Comparison of ENCODE assay signal across 8 cellular contexts in the genomic region with DNA sequence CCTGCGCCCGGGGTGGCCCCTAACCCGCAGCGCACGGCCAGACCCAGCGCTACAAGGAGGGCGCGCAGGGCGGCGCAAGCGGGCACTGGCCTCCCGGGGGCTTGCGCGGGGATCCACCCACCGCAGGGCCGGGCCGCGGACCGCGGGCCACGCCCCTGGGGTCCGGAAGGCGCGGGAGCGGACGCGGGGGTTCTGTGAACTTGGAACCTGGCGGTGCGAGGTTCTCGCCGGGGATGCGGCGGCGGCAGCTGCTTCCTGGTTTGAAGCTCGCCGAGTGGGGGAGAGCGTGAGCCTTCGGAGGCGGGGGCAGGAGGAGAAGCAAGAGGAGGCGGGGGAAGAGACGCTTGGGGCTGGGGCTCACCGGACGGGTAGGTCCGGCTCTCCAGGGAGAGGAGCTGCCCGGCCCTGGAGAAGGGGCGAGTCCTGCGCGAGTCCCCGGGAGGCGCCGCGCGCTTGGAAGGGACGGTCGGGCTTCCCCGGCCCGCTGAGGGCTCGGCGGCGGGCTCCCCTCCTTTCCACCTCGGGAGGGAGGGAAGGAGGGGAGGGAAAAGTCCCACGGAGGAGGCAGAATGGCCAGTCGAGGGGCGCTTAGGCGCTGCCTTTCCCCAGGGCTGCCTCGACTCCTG. TPM values are rescaled to one million over a fixed set of nuclear protein-coding genes. Genes with fewer than 3 reads are reported as not detected.
DNase-seq lines count a peak whose midpoint lies in the region; ATAC-seq, FAIRE-seq and TF ChIP-seq lines count a peak whose summit lies in the region.

PRKCH (plus strand) TSS at position 195 of the 626 bp plus-strand sequence. CDS start 523 bp downstream, outside the sequence.

- FAIRE-seq in bronchial epithelial cell (lab: Jason Lieb, UNC) = no peak

- peak; percentile 33 for DNase-seq in COLO829 (ENCODE audit: low spot score)
- DNase-seq in NCI-H1092 (lab: John Stamatoyannopoulos, UW) = peak; percentile 33
- DNase-seq in WERI-Rb-1 = peak; percentile 65
- DNase-seq in bronchial epithelial cell (ENCODE audit: low read depth) = peak; percentile 75
- peak; percentile 94 for DNase-seq in islet precursor cell
- peak; percentile 90 for DNase-seq in stimulated activated CD4-positive, alpha-beta T cell treated with anti-CD3 and anti-CD28 coated beads, Interleukin-15, amount 100 ng/mL, for 24 hours

- peak within 1 kb of the TSS; percentile 64 for H3K4me3 ChIP-seq in WERI-Rb-1 (ENCODE audit: low read depth, low read length)
- H3K4me3 ChIP-seq in bronchial epithelial cell (ENCODE audit: low read depth, low read length) = peak within 1 kb of the TSS; percentile 63

- H3K27me3 ChIP-seq in WERI-Rb-1 (ENCODE audit: insufficient read depth, low read depth, severe bottlenecking) (no peaks in the 10 kb centered on the region), bronchial epithelial cell (ENCODE audit: control insufficient read depth, insufficient read depth, low read length) (no peaks in the 10 kb centered on the region)

- H3K9me3 ChIP-seq in WERI-Rb-1 (ENCODE audit: severe bottlenecking) = peaks cover 5% of the 10 kb centered on the region

- no peak for TF ChIP-seq CTCF in WERI-Rb-1 (IDR thresholded peaks at IDR 0.05; ENCODE audit: low read depth, low read length)
- TF ChIP-seq CTCF in bronchial epithelial cell (IDR thresholded peaks at IDR 0.05; ENCODE audit: insufficient read depth, low read length, severe bottlenecking) = peak; percentile 35

- H3K36me3 ChIP-seq in WERI-Rb-1 (no peaks in the 10 kb centered on the region), bronchial epithelial cell (ENCODE audit: control insufficient read depth, insufficient read depth, low read length) (no peaks in the 10 kb centered on the region)

- ATAC-seq in GM21723 (IDR thresholded peaks at IDR 0.05; ENCODE audit: unreplicated experiment) = peak; percentile 80
- no peak for ATAC-seq in GM18870 (IDR thresholded peaks at IDR 0.05; ENCODE audit: unreplicated experiment)

- H3K27ac ChIP-seq in WERI-Rb-1 = no peak within 1 kb of the TSS

RNA-seq across cellular contexts. Expression of gene PRKCH, which starts in this region (rescaled TPM):
- total RNA-seq in bronchial epithelial cell = 24.5 and 52.6 TPM in 2 replicates

Comparison
In these comparisons a context has a peak if more than half of its experiments do, and no peak if none do; other contexts are left out.
1. DNase-seq: peak in every context shown above with its lines; median percentile 94 in islet precursor cell; 90 in stimulated activated CD4-positive, alpha-beta T cell treated with anti-CD3 and anti-CD28 coated beads, Interleukin-15, amount 100 ng/mL, for 24 hours; 75 in bronchial epithelial cell; 65 in WERI-Rb-1; 33 in COLO829; 33 in NCI-H1092.